Comparison of ENCODE assay signal across 15 cellular contexts in genomic region chr13:34469212-34469983, GRCh38.
A peak's percentile ranks its signal among the peaks of the same experiment; 100 is the strongest.
DNase-seq lines count a peak whose midpoint lies in the region; ATAC-seq, FAIRE-seq and TF ChIP-seq lines count a peak whose summit lies in the region.
"Had no signal": no experiment of that assay in that cellular context is flagged by ENCODE, and none has a peak within 500 bp of the region (broad histone marks: within the 10 kb centered on the region; RNA-seq: fewer than 3 reads in every experiment).

No MANE protein-coding gene starts in this region.

- DNase-seq in COR-L47 (lab: John Stamatoyannopoulos, UW): peak; percentile 97
- DNase-seq in NCI-H1417 (lab: John Stamatoyannopoulos, UW): peak in 2 of 3 experiments; percentile 60 to 87
- DNase-seq in activated CD4-positive, alpha-beta T cell treated with anti-CD3 and anti-CD28 coated beads, Interleukin-2, amount 50 U/mL, for 4 hours: no peak
- no peak for DNase-seq in AML-193 (lab: John Stamatoyannopoulos, UW)
- no peak for DNase-seq in NCI-H82 (lab: John Stamatoyannopoulos, UW)
- DNase-seq: activated CD4-positive, CD25-positive, alpha-beta regulatory T cell; aorta; C1 segment of cervical spinal cord; endodermal cell; NCI-H1048; stimulated activated CD4-positive, alpha-beta T cell treated with anti-CD3 and anti-CD28 coated beads, Interleukin-4, amount 100 ng/mL, for 24 hours had no signal

- ATAC-seq in SK-N-SH treated with all-trans-retinoic acid at 6 μM for 48 hours (peak; percentile 39; the same call in 1 of the 3 replicates), GM21526 (IDR thresholded peaks at IDR 0.05; ENCODE audit: low FRiP score, unreplicated experiment) (no peak)
- ATAC-seq: Right ventricle myocardium inferior had no signal

- FAIRE-seq in islet of Langerhans (lab: Jason Lieb, UNC): peak; percentile 100

TF ChIP-seq in SK-N-SH treated with all-trans-retinoic acid at 6 μM for 48 hours, 23 proteins besides CTCF, POLR2A, EP300 and RAD21:
- TF ChIP-seq SNAI2 (CRISPR knock-in tag; IDR thresholded peaks at IDR 0.05) (no peak), RARB (CRISPR knock-in tag; IDR thresholded peaks at IDR 0.05) (no peak), ZC3H10 (CRISPR knock-in tag; IDR thresholded peaks at IDR 0.05) (peak; percentile 93), ZNF8 (CRISPR knock-in tag; IDR thresholded peaks at IDR 0.05) (no peak), ZFP30 (CRISPR knock-in tag; IDR thresholded peaks at IDR 0.05) (no peak), ZNF565 (CRISPR knock-in tag; conservative IDR thresholded peaks at IDR 0.05; ENCODE audit: low read depth) (no peak), TCF4 (CRISPR knock-in tag; IDR thresholded peaks at IDR 0.05; ENCODE audit: borderline replicate concordance) (no peak), TSHZ2 (CRISPR knock-in tag; IDR thresholded peaks at IDR 0.05) (no peak), ARNTL (CRISPR knock-in tag; IDR thresholded peaks at IDR 0.05; ENCODE audit: borderline replicate concordance, low read depth) (no peak), CSDC2 (CRISPR knock-in tag; IDR thresholded peaks at IDR 0.05) (no peak), BACH2 (CRISPR knock-in tag; IDR thresholded peaks at IDR 0.05; ENCODE audit: borderline replicate concordance) (no peak), POU6F1 (CRISPR knock-in tag; IDR thresholded peaks at IDR 0.05; ENCODE audit: borderline replicate concordance, low read depth) (no peak), TOX (CRISPR knock-in tag; IDR thresholded peaks at IDR 0.05; ENCODE audit: borderline replicate concordance) (no peak), ZFP3 (CRISPR knock-in tag; IDR thresholded peaks at IDR 0.05) (peak; percentile 69; the same call in 1 of the 2 replicates), ISL1 (CRISPR knock-in tag; IDR thresholded peaks at IDR 0.05) (peak; percentile 88), PATZ1 (CRISPR knock-in tag; IDR thresholded peaks at IDR 0.05; ENCODE audit: borderline replicate concordance) (peak; percentile 72; the same call in 1 of the 2 replicates), ESRRG (CRISPR knock-in tag; IDR thresholded peaks at IDR 0.05) (no peak), ZNF70 (CRISPR knock-in tag; IDR thresholded peaks at IDR 0.05) (no peak), GLIS3 (CRISPR knock-in tag; IDR thresholded peaks at IDR 0.05) (no peak), OSR1 (CRISPR knock-in tag; IDR thresholded peaks at IDR 0.05) (no peak), CREB5 (CRISPR knock-in tag; IDR thresholded peaks at IDR 0.05; ENCODE audit: low read depth) (0 out of 2 replicates have a peak, but pooled peaks have one; percentile 29), PPARA (CRISPR knock-in tag; IDR thresholded peaks at IDR 0.05; ENCODE audit: borderline replicate concordance) (no peak), CSRNP3 (CRISPR knock-in tag; IDR thresholded peaks at IDR 0.05) (no peak)

Comparison
In these comparisons a context has a peak if more than half of its experiments do, and no peak if none do; other contexts are left out.
1. DNase-seq: peak in COR-L47 (single experiment) and NCI-H1417 (2 of 3); none in activated CD4-positive, alpha-beta T cell treated with anti-CD3 and anti-CD28 coated beads, Interleukin-2, amount 50 U/mL, for 4 hours (0 of 2), AML-193 (0 of 2) and NCI-H82 (single experiment).